34 cellular contexts compared by ENCODE assay signal in the genomic region with DNA sequence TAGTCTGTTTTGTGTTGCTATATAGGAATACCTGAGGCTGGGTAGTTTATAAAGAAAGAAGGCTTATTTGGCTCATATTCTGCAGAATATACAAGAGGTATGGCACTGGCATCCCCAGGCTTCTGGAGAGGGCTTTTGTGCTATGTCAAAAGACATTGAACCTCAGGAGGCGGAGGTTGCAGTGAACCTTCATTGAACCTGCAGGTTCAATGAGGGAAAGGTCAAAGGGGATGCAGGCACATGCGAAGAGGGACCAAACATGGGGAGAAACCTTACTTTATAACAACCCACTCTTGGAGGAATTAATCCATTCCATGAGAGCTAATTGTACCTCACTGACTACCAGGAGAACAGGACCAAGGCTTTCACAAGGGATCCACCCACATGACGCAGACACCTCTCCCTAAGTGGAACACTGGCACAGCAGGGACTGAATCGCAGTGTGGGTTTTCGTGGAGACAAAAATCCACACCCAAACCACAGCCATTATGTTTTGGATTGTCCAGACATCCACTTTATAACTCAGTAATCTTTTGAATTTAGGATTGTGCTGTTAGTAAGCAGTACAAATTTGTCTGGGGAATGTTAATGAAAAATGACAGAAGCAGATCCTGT. TPM values are rescaled to one million over a fixed set of nuclear protein-coding genes. Genes with fewer than 3 reads are reported as not detected.
"Had no signal": no experiment of that assay in that cellular context is flagged by ENCODE, and none has a peak within 500 bp of the region (broad histone marks: within the 10 kb centered on the region; RNA-seq: fewer than 3 reads in every experiment).

No MANE protein-coding gene starts in this region.

- H3K36me3 ChIP-seq: cardiac muscle cell, colonic mucosa, lower lobe of right lung, sigmoid colon, transverse colon had no signal

- H3K4me1 ChIP-seq: testis had no signal

- ATAC-seq: lower lobe of right lung; natural killer cell treated with Interleukin-12 subunit alpha and Interleukin-12 subunit beta and Interleukin-15 and Interleukin-18, amount 100 ng/mL, for 72 hours had no signal

- H3K27ac ChIP-seq: cardiac muscle cell, colonic mucosa, lower lobe of right lung, sigmoid colon, testis, transverse colon had no signal

- H3K4me3 ChIP-seq: cardiac muscle cell, colonic mucosa, lower lobe of right lung, sigmoid colon, testis, transverse colon had no signal

- H3K9me3 ChIP-seq: colonic mucosa, lower lobe of right lung, sigmoid colon, testis, transverse colon had no signal

- H3K27me3 ChIP-seq: colonic mucosa, sigmoid colon, testis, transverse colon had no signal

- DNase-seq: activated CD4-positive, alpha-beta T cell treated with anti-CD3 and anti-CD28 coated beads for 4 hours; activated CD4-positive, alpha-beta T cell treated with anti-CD3 and anti-CD28 coated beads, Interleukin-2, amount 50 U/mL, for 4 hours; activated CD4-positive, CD25-positive, alpha-beta regulatory T cell; activated CD8-positive, alpha-beta memory T cell treated with anti-CD3 and anti-CD28 coated beads for 24 hours; activated CD8-positive, alpha-beta memory T cell treated with anti-CD3 and anti-CD28 coated beads, Interleukin-2, amount 50 U/mL, for 4 hours; activated gamma-delta T cell; activated naive CD4-positive, alpha-beta T cell treated with anti-CD3 and anti-CD28 coated beads, Interleukin-2, amount 10 ng/mL, durations not matched to agents 7 days and 5 days; activated naive CD8-positive, alpha-beta T cell treated with anti-CD3 and anti-CD28 coated beads, Interleukin-2, amount 10 ng/mL, durations not matched to agents 7 days and 5 days; activated T-cell treated with anti-CD3 and anti-CD28 coated beads, Interleukin-2, amount 50 U/mL, for 24 hours; amniotic stem cell; cerebellar nuclear complex; colonic mucosa; effector memory CD4-positive, alpha-beta T cell; foreskin fibroblast; head of caudate nucleus; hypothalamus; immature natural killer cell; lower lobe of right lung; mesendoderm; retina; sigmoid colon; stimulated activated naive CD4-positive, alpha-beta T cell treated with Interleukin-2 at 50 U/mL for 16 hours; T-helper 1 cell; testis; transverse colon had no signal

RNA-seq across cellular contexts. Expression of gene HMSD, which starts 16.7 kb away (rescaled TPM):
- total RNA-seq: activated naive CD8-positive, alpha-beta T cell treated with anti-CD3 and anti-CD28 coated beads, Interleukin-2, amount 10 ng/mL, durations not matched to agents 7 days and 5 days; cardiac muscle cell; dermis microvascular lymphatic vessel endothelial cell; kidney epithelial cell; mononuclear cell; osteocyte; sigmoid colon had no signal
- polyA plus RNA-seq: cardiac muscle cell, immature natural killer cell, urinary bladder had no signal

RNA-seq across cellular contexts. Expression of gene SERPINB10, which starts 58.1 kb away (rescaled TPM):
- total RNA-seq: activated naive CD8-positive, alpha-beta T cell treated with anti-CD3 and anti-CD28 coated beads, Interleukin-2, amount 10 ng/mL, durations not matched to agents 7 days and 5 days; cardiac muscle cell; colonic mucosa; dermis microvascular lymphatic vessel endothelial cell; kidney epithelial cell; left lobe of liver; lower lobe of right lung; osteocyte; progenitor cell of endocrine pancreas; sigmoid colon; testis; transverse colon had no signal
- polyA plus RNA-seq: cardiac muscle cell, immature natural killer cell, urinary bladder had no signal
